In genomic region chr1:110339040-110339426, GRCh38 we compare ENCODE assay signal across 1 cellular context.
TF ChIP-seq lines count a peak whose summit lies in the region.

A gene with protein sequence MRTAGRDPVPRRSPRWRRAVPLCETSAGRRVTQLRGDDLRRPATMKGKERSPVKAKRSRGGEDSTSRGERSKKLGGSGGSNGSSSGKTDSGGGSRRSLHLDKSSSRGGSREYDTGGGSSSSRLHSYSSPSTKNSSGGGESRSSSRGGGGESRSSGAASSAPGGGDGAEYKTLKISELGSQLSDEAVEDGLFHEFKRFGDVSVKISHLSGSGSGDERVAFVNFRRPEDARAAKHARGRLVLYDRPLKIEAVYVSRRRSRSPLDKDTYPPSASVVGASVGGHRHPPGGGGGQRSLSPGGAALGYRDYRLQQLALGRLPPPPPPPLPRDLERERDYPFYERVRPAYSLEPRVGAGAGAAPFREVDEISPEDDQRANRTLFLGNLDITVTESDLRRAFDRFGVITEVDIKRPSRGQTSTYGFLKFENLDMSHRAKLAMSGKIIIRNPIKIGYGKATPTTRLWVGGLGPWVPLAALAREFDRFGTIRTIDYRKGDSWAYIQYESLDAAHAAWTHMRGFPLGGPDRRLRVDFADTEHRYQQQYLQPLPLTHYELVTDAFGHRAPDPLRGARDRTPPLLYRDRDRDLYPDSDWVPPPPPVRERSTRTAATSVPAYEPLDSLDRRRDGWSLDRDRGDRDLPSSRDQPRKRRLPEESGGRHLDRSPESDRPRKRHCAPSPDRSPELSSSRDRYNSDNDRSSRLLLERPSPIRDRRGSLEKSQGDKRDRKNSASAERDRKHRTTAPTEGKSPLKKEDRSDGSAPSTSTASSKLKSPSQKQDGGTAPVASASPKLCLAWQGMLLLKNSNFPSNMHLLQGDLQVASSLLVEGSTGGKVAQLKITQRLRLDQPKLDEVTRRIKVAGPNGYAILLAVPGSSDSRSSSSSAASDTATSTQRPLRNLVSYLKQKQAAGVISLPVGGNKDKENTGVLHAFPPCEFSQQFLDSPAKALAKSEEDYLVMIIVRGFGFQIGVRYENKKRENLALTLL (plus strand): TSS chr1:110339377. CDS start chr1:110339406, 29 bp downstream.

TF ChIP-seq in IMR-90, 13 proteins besides CTCF, POLR2A, EP300 and RAD21 (continued from another document):
- peak; percentile 99 for TF ChIP-seq USF2 (IDR thresholded peaks at IDR 0.05; ENCODE audit: low read depth, low read length)
